Comparison of ENCODE assay signal across 16 cellular contexts in the genomic region with DNA sequence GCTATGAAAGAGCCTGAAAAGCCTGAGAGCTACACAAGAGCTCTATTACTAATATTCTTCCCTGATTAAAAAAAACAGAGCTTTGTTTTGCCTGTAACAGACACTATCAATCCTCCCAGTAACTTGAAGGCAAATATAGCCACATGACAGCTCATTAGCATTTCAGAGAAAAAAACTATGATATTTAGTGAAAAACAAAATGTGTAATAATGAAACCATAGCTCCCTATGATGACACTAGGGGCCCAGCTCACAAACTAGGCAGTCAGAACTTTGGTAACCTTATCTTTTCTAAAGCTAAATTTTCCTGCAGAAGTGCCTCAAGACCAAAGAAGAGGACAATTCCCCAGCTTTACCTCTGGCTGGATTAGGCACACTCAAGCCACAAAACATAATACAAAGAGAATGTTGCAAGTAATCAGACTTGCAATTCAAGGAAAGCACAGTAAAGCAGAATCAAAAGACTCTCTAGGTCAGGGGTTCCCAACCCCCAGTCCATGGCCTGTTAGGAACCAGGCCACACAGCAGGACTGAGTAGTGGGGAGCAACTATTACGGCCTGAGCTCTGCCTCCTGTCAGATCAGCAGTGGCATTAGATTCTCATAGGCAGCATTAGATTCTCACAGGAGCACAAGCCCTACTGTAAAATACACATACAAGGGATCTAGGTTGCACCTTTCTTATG. TPM values are rescaled to one million over a fixed set of nuclear protein-coding genes. Genes with fewer than 3 reads are reported as not detected.
A peak's percentile ranks its signal among the peaks of the same experiment; 100 is the strongest.
DNase-seq lines count a peak whose midpoint lies in the region; ATAC-seq, FAIRE-seq and TF ChIP-seq lines count a peak whose summit lies in the region.
"Had no signal": no experiment of that assay in that cellular context is flagged by ENCODE, and none has a peak within 500 bp of the region (broad histone marks: within the 10 kb centered on the region; RNA-seq: fewer than 3 reads in every experiment).

No MANE protein-coding gene starts in this region.

- peaks cover 28 to 45% (median 36%) of the 10 kb centered on the region in 4 donors for H3K4me1 Mint-ChIP-seq in CD4-positive, CD25-positive, alpha-beta regulatory T cell
- H3K4me1 Mint-ChIP-seq in activated naive CD8-positive, alpha-beta T cell treated with anti-CD3 and anti-CD28 coated beads, Interleukin-2, amount 10 ng/mL, durations not matched to agents 7 days and 5 days: peaks cover 18% of the 10 kb centered on the region
- peaks cover 18 to 31% (median 25%) of the 10 kb centered on the region in 3 donors for H3K4me1 Mint-ChIP-seq in T-cell

- ATAC-seq in CD4-positive, CD25-positive, alpha-beta regulatory T cell (ENCODE audit: low read depth in 2 of 2): peak; percentile 71 to 73
- ATAC-seq in HG02884 (IDR thresholded peaks at IDR 0.05; ENCODE audit: unreplicated experiment) (peak; percentile 57), T-cell (replicated peaks in 1 of 4) (no peak)
- peak; percentile 37 for ATAC-seq in activated naive CD8-positive, alpha-beta T cell treated with anti-CD3 and anti-CD28 coated beads, Interleukin-2, amount 10 ng/mL, durations not matched to agents 7 days and 5 days (ENCODE audit: low read depth)
- ATAC-seq: Panc1 had no signal

- POLR2A ChIA-PET in activated naive CD8-positive, alpha-beta T cell treated with anti-CD3 and anti-CD28 coated beads, Interleukin-2, amount 10 ng/mL, durations not matched to agents 7 days and 5 days (lab: Charles Lee): interaction anchor here (0.9 kb wide), 1 partner anchor 49 kb away, joined by 3 read pairs; no protein-coding TSS in a partner anchor
- POLR2A ChIA-PET in T-cell (lab: Charles Lee): interaction anchor here (0.5 to 0.6 kb wide), 2 partner anchors 168 to 592 kb away, joined by 3 read pairs; no protein-coding TSS in a partner anchor

- intact Hi-C loops in esophagus squamous epithelium (cut with DNase I): no loop called here

- H3K4me3 Mint-ChIP-seq in CD4-positive, CD25-positive, alpha-beta regulatory T cell: peak overlapping the region in 1 of 4 donors; percentile 22
- no peak overlapping the region for H3K4me3 Mint-ChIP-seq in activated naive CD8-positive, alpha-beta T cell treated with anti-CD3 and anti-CD28 coated beads, Interleukin-2, amount 10 ng/mL, durations not matched to agents 7 days and 5 days
- H3K4me3 Mint-ChIP-seq in T-cell: no peak overlapping the region

- no peaks in the 10 kb centered on the region for H3K27me3 ChIP-seq in CD4-positive, CD25-positive, alpha-beta regulatory T cell (ENCODE audit: control insufficient read depth, insufficient read depth, low read length)
- no peaks in the 10 kb centered on the region for H3K27me3 ChIP-seq in esophagus squamous epithelium
- H3K27me3 ChIP-seq: brain microvascular endothelial cell had no signal

- peak overlapping the region; percentile 21 for H3K4me3 ChIP-seq in CD4-positive, CD25-positive, alpha-beta regulatory T cell (ENCODE audit: low read depth, low read length)
- H3K4me3 ChIP-seq in esophagus squamous epithelium: no peak overlapping the region

- CTCF ChIA-PET in T-cell (lab: Charles Lee): interaction anchor here in 1 of 2 donors (1.1 to 2.4 kb wide), 3 partner anchors 49 to 63 kb away, joined by 3 to 8 read pairs (median 6); no protein-coding TSS in a partner anchor

- H3K4me1 ChIP-seq in CD4-positive, CD25-positive, alpha-beta regulatory T cell (ENCODE audit: control insufficient read depth, insufficient read depth, low read length, poor library complexity, severe bottlenecking): peaks cover 19% of the 10 kb centered on the region
- H3K4me1 ChIP-seq in esophagus squamous epithelium: peaks cover 0 to 39% (median 6%) of the 10 kb centered on the region in 3 donors

- H3K9me3 Mint-ChIP-seq in CD4-positive, CD25-positive, alpha-beta regulatory T cell: no peaks in the 10 kb centered on the region
- H3K9me3 Mint-ChIP-seq in activated naive CD8-positive, alpha-beta T cell treated with anti-CD3 and anti-CD28 coated beads, Interleukin-2, amount 10 ng/mL, durations not matched to agents 7 days and 5 days: no peaks in the 10 kb centered on the region
- no peaks in the 10 kb centered on the region for H3K9me3 Mint-ChIP-seq in T-cell

- 60 to 92% methylated on average over 1 of the region's 1 CpG for WGBS in esophagus squamous epithelium, 2 donors

- peaks cover 6% of the 10 kb centered on the region for H3K36me3 ChIP-seq in CD4-positive, CD25-positive, alpha-beta regulatory T cell (ENCODE audit: control insufficient read depth, insufficient read depth, low read length)
- no peaks in the 10 kb centered on the region for H3K36me3 ChIP-seq in esophagus squamous epithelium

- DNase-seq in CD4-positive, CD25-positive, alpha-beta regulatory T cell: peak in 2 of 3 donors; percentile 25 to 64
- DNase-seq in GM12891 (ENCODE audit: insufficient read length, low spot score): peak; percentile 18
- DNase-seq in activated naive CD8-positive, alpha-beta T cell treated with anti-CD3 and anti-CD28 coated beads, Interleukin-2, amount 10 ng/mL, durations not matched to agents 7 days and 5 days: no peak
- no peak for DNase-seq in esophagus squamous epithelium (lab: John Stamatoyannopoulos, UW)
- no peak for DNase-seq in COR-L47 (lab: John Stamatoyannopoulos, UW)
- DNase-seq in T-cell: no peak
- no peak for DNase-seq in DMS53 treated with DMSO at 0.1 percent for 48 hours (lab: John Stamatoyannopoulos, UW; ENCODE audit: unreplicated experiment)
- DNase-seq: activated effector memory CD4-positive, alpha-beta T cell treated with Interleukin-2 at 50 U/mL for 16 hours; brain microvascular endothelial cell; DMS 273 treated with DMSO at 0.1 percent for 48 hours; Kasumi-1; NCI-H1694; NCI-H69; stimulated activated CD4-positive, alpha-beta T cell treated with anti-CD3 and anti-CD28 coated beads, Interleukin-4, amount 100 ng/mL, for 4 hours had no signal

- peaks cover 16% of the 10 kb centered on the region for H3K36me3 Mint-ChIP-seq in CD4-positive, CD25-positive, alpha-beta regulatory T cell
- H3K36me3 Mint-ChIP-seq in activated naive CD8-positive, alpha-beta T cell treated with anti-CD3 and anti-CD28 coated beads, Interleukin-2, amount 10 ng/mL, durations not matched to agents 7 days and 5 days: peaks cover 25% of the 10 kb centered on the region
- peaks cover 30% of the 10 kb centered on the region for H3K36me3 Mint-ChIP-seq in T-cell

- TF ChIP-seq CTCF in esophagus squamous epithelium (IDR thresholded peaks at IDR 0.05): no peak

- no peak for TF ChIP-seq POLR2A in GM12891 (IDR thresholded peaks at IDR 0.05; ENCODE audit: low read depth, low read length)
- no peak for TF ChIP-seq POLR2A in esophagus squamous epithelium (IDR thresholded peaks at IDR 0.05)

- FAIRE-seq in GM12891 (lab: Jason Lieb, UNC): peak; percentile 50

- no peaks in the 10 kb centered on the region for H3K9me3 ChIP-seq in CD4-positive, CD25-positive, alpha-beta regulatory T cell (ENCODE audit: control insufficient read depth in 2 of 2, low read length in 2 of 2)
- no peaks in the 10 kb centered on the region for H3K9me3 ChIP-seq in esophagus squamous epithelium

- peak overlapping the region; percentile 60 to 72 (median 62) for H3K27ac Mint-ChIP-seq in CD4-positive, CD25-positive, alpha-beta regulatory T cell
- H3K27ac Mint-ChIP-seq in activated naive CD8-positive, alpha-beta T cell treated with anti-CD3 and anti-CD28 coated beads, Interleukin-2, amount 10 ng/mL, durations not matched to agents 7 days and 5 days: no peak overlapping the region
- no peak overlapping the region for H3K27ac Mint-ChIP-seq in T-cell

- no peaks in the 10 kb centered on the region for H3K27me3 Mint-ChIP-seq in CD4-positive, CD25-positive, alpha-beta regulatory T cell
- no peaks in the 10 kb centered on the region for H3K27me3 Mint-ChIP-seq in activated naive CD8-positive, alpha-beta T cell treated with anti-CD3 and anti-CD28 coated beads, Interleukin-2, amount 10 ng/mL, durations not matched to agents 7 days and 5 days
- no peaks in the 10 kb centered on the region for H3K27me3 Mint-ChIP-seq in T-cell

- H3K27ac ChIP-seq in CD4-positive, CD25-positive, alpha-beta regulatory T cell (ENCODE audit: insufficient read depth, low read length, poor library complexity, severe bottlenecking): peak overlapping the region; percentile 26
- H3K27ac ChIP-seq in esophagus squamous epithelium: no peak overlapping the region
- H3K27ac ChIP-seq: brain microvascular endothelial cell had no signal

TF ChIP-seq in GM12891, 5 proteins besides CTCF, POLR2A, EP300 and RAD21:
- TF ChIP-seq POU2F2 (IDR thresholded peaks at IDR 0.05; ENCODE audit: low read depth, low read length) (no peak), POLR2AphosphoS5 (IDR thresholded peaks at IDR 0.05; ENCODE audit: low read depth, low read length) (no peak), TAF1 (IDR thresholded peaks at IDR 0.05; ENCODE audit: low read depth, low read length) (no peak), PAX5 (IDR thresholded peaks at IDR 0.05; ENCODE audit: insufficient read depth, low read length, severe bottlenecking) (no peak), SPI1 (IDR thresholded peaks at IDR 0.05; ENCODE audit: low read depth, low read length) (no peak)
TF ChIP-seq in GM12891: peak in this region for 0.

RNA-seq across cellular contexts. Expression of a gene that starts 53.3 kb away (rescaled TPM):
- total RNA-seq in CD4-positive, CD25-positive, alpha-beta regulatory T cell: 94.5 TPM
- polyA plus RNA-seq in CD4-positive, CD25-positive, alpha-beta regulatory T cell: 10 to 100 TPM; 11.3 to 17.4 (median 14.9) TPM
- 28.1 TPM for polyA plus RNA-seq in GM12891 (2012; ENCODE audit: low read depth, missing spikeins)
- total RNA-seq in activated naive CD8-positive, alpha-beta T cell treated with anti-CD3 and anti-CD28 coated beads, Interleukin-2, amount 10 ng/mL, durations not matched to agents 7 days and 5 days: 10 to 100 TPM; 72.5 to 76.3 TPM
- 10 to 100 TPM; 24.5 to 56.3 (median 40.9) TPM for total RNA-seq in esophagus squamous epithelium
- total RNA-seq in T-cell: 100 to 1,000 TPM in 3 of 5 donors, 10 to 100 TPM in 2; 81.9 to 118 (median 114) TPM

Comparison
In these comparisons a context has a peak if more than half of its experiments do, and no peak if none do; other contexts are left out.
1. ATAC-seq: peak in CD4-positive, CD25-positive, alpha-beta regulatory T cell (2 of 2), HG02884 (single experiment) and activated naive CD8-positive, alpha-beta T cell treated with anti-CD3 and anti-CD28 coated beads, Interleukin-2, amount 10 ng/mL, durations not matched to agents 7 days and 5 days (single experiment); none in T-cell (0 of 4).
2. DNase-seq: peak in CD4-positive, CD25-positive, alpha-beta regulatory T cell (2 of 3) and GM12891 (single experiment); none in activated naive CD8-positive, alpha-beta T cell treated with anti-CD3 and anti-CD28 coated beads, Interleukin-2, amount 10 ng/mL, durations not matched to agents 7 days and 5 days (single experiment), esophagus squamous epithelium (single experiment), COR-L47 (single experiment), T-cell (0 of 34) and DMS53 treated with DMSO at 0.1 percent for 48 hours (single experiment).
3. H3K27ac Mint-ChIP-seq: peak in CD4-positive, CD25-positive, alpha-beta regulatory T cell (3 of 3); none in activated naive CD8-positive, alpha-beta T cell treated with anti-CD3 and anti-CD28 coated beads, Interleukin-2, amount 10 ng/mL, durations not matched to agents 7 days and 5 days (single experiment) and T-cell (0 of 2).